In the genomic region with DNA sequence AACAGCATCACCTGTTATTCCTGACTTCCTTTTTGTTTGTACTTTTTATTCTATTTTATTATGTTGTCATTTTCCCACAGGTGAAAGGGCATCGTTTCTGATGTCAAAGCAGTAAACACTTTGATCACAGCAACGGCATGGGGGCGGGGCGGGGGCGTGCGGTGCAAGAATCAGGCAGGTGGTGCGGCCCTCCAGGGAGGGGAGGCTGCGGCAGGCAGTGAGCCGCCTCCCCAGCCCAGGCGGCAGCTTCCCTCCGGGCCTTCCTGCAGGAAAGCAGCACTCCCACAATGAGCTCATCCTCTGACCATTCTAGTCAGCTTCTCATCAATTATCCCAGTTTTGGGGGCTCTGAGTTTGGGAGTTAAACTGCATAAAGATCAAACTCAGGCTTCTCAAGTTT, we compare ENCODE assay signal across 19 cellular contexts.
"Had no signal": no experiment of that assay in that cellular context is flagged by ENCODE, and none has a peak within 500 bp of the region (broad histone marks: within the 10 kb centered on the region; RNA-seq: fewer than 3 reads in every experiment).

No MANE protein-coding gene starts in this region.

- H3K4me3 ChIP-seq: ascending aorta, breast epithelium, left lung, thyroid gland had no signal

- H3K27ac ChIP-seq: ascending aorta, breast epithelium, epithelial cell of prostate, left lung, parathyroid adenoma, thyroid gland had no signal

- H3K27ac Mint-ChIP-seq: activated B cell treated with CpG ODN at 0.5 μM for 24 hours; activated CD4-positive, alpha-beta T cell treated with anti-CD3 and anti-CD28 coated beads, Interleukin-2, amount 10 ng/mL, durations not matched to agents 24 days and 14 days; activated naive CD4-positive, alpha-beta T cell treated with anti-CD3 and anti-CD28 coated beads, Interleukin-2, amount 10 ng/mL, durations not matched to agents 7 days and 5 days; activated T-helper 17 cell treated with anti-CD3 and anti-CD28 coated beads, Interleukin-2, amount 50 U/mL, for 72 hours; naive thymus-derived CD4-positive, alpha-beta T cell; stimulated activated memory B cell treated with anti-CD40 and anti-IgM and Interleukin-4, amounts not matched to agents 10 μg/mL and 1 μg/mL and 100 μg/mL, for 72 hours had no signal

- H3K9me3 ChIP-seq: ascending aorta, breast epithelium, thyroid gland had no signal

- H3K9me3 Mint-ChIP-seq: activated CD4-positive, alpha-beta T cell treated with anti-CD3 and anti-CD28 coated beads, Interleukin-2, amount 10 ng/mL, durations not matched to agents 24 days and 14 days; activated naive CD4-positive, alpha-beta T cell treated with anti-CD3 and anti-CD28 coated beads, Interleukin-2, amount 10 ng/mL, durations not matched to agents 7 days and 5 days; activated T-helper 17 cell treated with anti-CD3 and anti-CD28 coated beads, Interleukin-2, amount 50 U/mL, for 72 hours; stimulated activated memory B cell treated with anti-CD40 and anti-IgM and Interleukin-4, amounts not matched to agents 10 μg/mL and 1 μg/mL and 100 μg/mL, for 72 hours had no signal

- H3K4me1 Mint-ChIP-seq: activated B cell treated with CpG ODN at 0.5 μM for 24 hours; activated CD4-positive, alpha-beta T cell treated with anti-CD3 and anti-CD28 coated beads, Interleukin-2, amount 10 ng/mL, durations not matched to agents 24 days and 14 days; activated naive CD4-positive, alpha-beta T cell treated with anti-CD3 and anti-CD28 coated beads, Interleukin-2, amount 10 ng/mL, durations not matched to agents 7 days and 5 days; activated T-helper 17 cell treated with anti-CD3 and anti-CD28 coated beads, Interleukin-2, amount 50 U/mL, for 72 hours; naive thymus-derived CD4-positive, alpha-beta T cell; stimulated activated memory B cell treated with anti-CD40 and anti-IgM and Interleukin-4, amounts not matched to agents 10 μg/mL and 1 μg/mL and 100 μg/mL, for 72 hours had no signal

- H3K4me1 ChIP-seq: ascending aorta, breast epithelium, left lung, parathyroid adenoma, thyroid gland had no signal

- H3K36me3 ChIP-seq: ascending aorta, breast epithelium, left lung, thyroid gland had no signal

- H3K27me3 Mint-ChIP-seq: activated B cell treated with CpG ODN at 0.5 μM for 24 hours; activated CD4-positive, alpha-beta T cell treated with anti-CD3 and anti-CD28 coated beads, Interleukin-2, amount 10 ng/mL, durations not matched to agents 24 days and 14 days; activated naive CD4-positive, alpha-beta T cell treated with anti-CD3 and anti-CD28 coated beads, Interleukin-2, amount 10 ng/mL, durations not matched to agents 7 days and 5 days; activated T-helper 17 cell treated with anti-CD3 and anti-CD28 coated beads, Interleukin-2, amount 50 U/mL, for 72 hours; naive thymus-derived CD4-positive, alpha-beta T cell; stimulated activated memory B cell treated with anti-CD40 and anti-IgM and Interleukin-4, amounts not matched to agents 10 μg/mL and 1 μg/mL and 100 μg/mL, for 72 hours had no signal

- ATAC-seq: activated T-helper 17 cell treated with anti-CD3 and anti-CD28 coated beads, Interleukin-2, amount 50 U/mL, for 72 hours; left lung; naive thymus-derived CD4-positive, alpha-beta T cell; stimulated activated memory B cell treated with anti-CD40 and anti-IgM and Interleukin-4, amounts not matched to agents 10 μg/mL and 1 μg/mL and 100 μg/mL, for 72 hours had no signal

- DNase-seq: activated B cell treated with CpG ODN at 0.5 μM for 24 hours; activated CD4-positive, alpha-beta T cell treated with anti-CD3 and anti-CD28 coated beads, Interleukin-2, amount 10 ng/mL, durations not matched to agents 24 days and 14 days; activated naive CD4-positive, alpha-beta T cell treated with anti-CD3 and anti-CD28 coated beads, Interleukin-2, amount 10 ng/mL, durations not matched to agents 7 days and 5 days; activated T-cell treated with anti-CD3 and anti-CD28 coated beads for 4 hours; cerebellar nuclear complex; dermis blood vessel endothelial cell; foreskin melanocyte; head of caudate nucleus; left lung; mammary epithelial cell; naive thymus-derived CD4-positive, alpha-beta T cell; retina; thyroid gland had no signal

- H3K4me3 Mint-ChIP-seq: activated B cell treated with CpG ODN at 0.5 μM for 24 hours; activated CD4-positive, alpha-beta T cell treated with anti-CD3 and anti-CD28 coated beads, Interleukin-2, amount 10 ng/mL, durations not matched to agents 24 days and 14 days; activated naive CD4-positive, alpha-beta T cell treated with anti-CD3 and anti-CD28 coated beads, Interleukin-2, amount 10 ng/mL, durations not matched to agents 7 days and 5 days; activated T-helper 17 cell treated with anti-CD3 and anti-CD28 coated beads, Interleukin-2, amount 50 U/mL, for 72 hours; naive thymus-derived CD4-positive, alpha-beta T cell; stimulated activated memory B cell treated with anti-CD40 and anti-IgM and Interleukin-4, amounts not matched to agents 10 μg/mL and 1 μg/mL and 100 μg/mL, for 72 hours had no signal

- H3K27me3 ChIP-seq: ascending aorta, breast epithelium, left lung, thyroid gland had no signal

- H3K36me3 Mint-ChIP-seq: activated naive CD4-positive, alpha-beta T cell treated with anti-CD3 and anti-CD28 coated beads, Interleukin-2, amount 10 ng/mL, durations not matched to agents 7 days and 5 days; stimulated activated memory B cell treated with anti-CD40 and anti-IgM and Interleukin-4, amounts not matched to agents 10 μg/mL and 1 μg/mL and 100 μg/mL, for 72 hours had no signal
